ENCODE assay signal across 13 cellular contexts in genomic region chr10:116948530-116948870, GRCh38. TPM values are rescaled to one million over a fixed set of nuclear protein-coding genes. Genes with fewer than 3 reads are reported as not detected.
DNase-seq lines count a peak whose midpoint lies in the region; ATAC-seq, FAIRE-seq and TF ChIP-seq lines count a peak whose summit lies in the region.
"Had no signal": no experiment of that assay in that cellular context is flagged by ENCODE, and none has a peak within 500 bp of the region (broad histone marks: within the 10 kb centered on the region; RNA-seq: fewer than 3 reads in every experiment).

No MANE protein-coding gene starts in this region.

- no peak for FAIRE-seq in astrocyte (lab: Jason Lieb, UNC)

- H3K27me3 ChIP-seq in astrocyte (ENCODE audit: insufficient read depth, low read length): no peaks in the 10 kb centered on the region
- H3K27me3 ChIP-seq in smooth muscle cell (ENCODE audit: low read depth): no peaks in the 10 kb centered on the region
- H3K27me3 ChIP-seq in CD8-positive, alpha-beta memory T cell (ENCODE audit: insufficient read depth, low read length, poor library complexity, severe bottlenecking): no peaks in the 10 kb centered on the region
- no peaks in the 10 kb centered on the region for H3K27me3 ChIP-seq in testis

- peaks cover 13% of the 10 kb centered on the region for H3K36me3 Mint-ChIP-seq in astrocyte (ENCODE audit: low read depth, unreplicated experiment)
- no peaks in the 10 kb centered on the region for H3K36me3 Mint-ChIP-seq in CD8-positive, alpha-beta memory T cell

- H3K4me3 ChIP-seq in astrocyte (ENCODE audit: insufficient read depth, low read depth, low read length): no peak overlapping the region
- no peak overlapping the region for H3K4me3 ChIP-seq in smooth muscle cell
- H3K4me3 ChIP-seq in CD8-positive, alpha-beta memory T cell (ENCODE audit: low read length): no peak overlapping the region
- H3K4me3 ChIP-seq in testis: no peak overlapping the region

- intact Hi-C loops in testis (cut with DNase I; ENCODE audit: low total_unique reads): no loop called here

- H3K79me2 ChIP-seq in astrocyte (ENCODE audit: insufficient read depth, low read length) (no peaks in the 10 kb centered on the region), smooth muscle cell (ENCODE audit: low read depth) (no peaks in the 10 kb centered on the region)

- no peak overlapping the region for H3K27ac Mint-ChIP-seq in astrocyte (ENCODE audit: unreplicated experiment)
- H3K27ac Mint-ChIP-seq in CD8-positive, alpha-beta memory T cell: no peak overlapping the region
- H3K27ac Mint-ChIP-seq: CD4-positive, alpha-beta T cell had no signal

- CTCF ChIA-PET in CD8-positive, alpha-beta memory T cell (lab: Charles Lee): no interaction called here

- H3K36me3 ChIP-seq in astrocyte (ENCODE audit: insufficient read depth, low read length) (peaks cover 5% of the 10 kb centered on the region), smooth muscle cell (ENCODE audit: low read depth) (no peaks in the 10 kb centered on the region), testis (ENCODE audit: low read depth, missing control alignments) (no peaks in the 10 kb centered on the region)
- H3K36me3 ChIP-seq in CD8-positive, alpha-beta memory T cell (ENCODE audit: insufficient read depth, low read length): no peaks in the 10 kb centered on the region

- no peak overlapping the region for H3K27ac ChIP-seq in astrocyte (ENCODE audit: low read depth, low read length)
- peak overlapping the region; percentile 74 for H3K27ac ChIP-seq in smooth muscle cell (ENCODE audit: low read depth)
- H3K27ac ChIP-seq in CD8-positive, alpha-beta memory T cell (ENCODE audit: low read depth, low read length): no peak overlapping the region
- H3K27ac ChIP-seq in testis: no peak overlapping the region
- H3K27ac ChIP-seq: 22Rv1 had no signal

- H2AFZ ChIP-seq in astrocyte (ENCODE audit: low read depth, low read length) (no peak overlapping the region), smooth muscle cell (ENCODE audit: low read depth) (no peak overlapping the region)

- no peaks in the 10 kb centered on the region for H3K9me3 Mint-ChIP-seq in astrocyte (ENCODE audit: unreplicated experiment)
- peaks cover 0 to 2% (median 0%) of the 10 kb centered on the region in 5 donors for H3K9me3 Mint-ChIP-seq in CD8-positive, alpha-beta memory T cell
- H3K9me3 Mint-ChIP-seq: CD4-positive, alpha-beta T cell had no signal

- TF ChIP-seq POLR2A in testis (IDR thresholded peaks at IDR 0.05): no peak

- DNase-seq in NOMO-1 treated with DMSO at 0.1 percent for 48 hours (lab: John Stamatoyannopoulos, UW; ENCODE audit: unreplicated experiment) (peak; percentile 81), NOMO-1 treated with dmso at 0.1 percent for 144 hours (lab: John Stamatoyannopoulos, UW; ENCODE audit: unreplicated experiment) (no peak), astrocyte (ENCODE audit: low read depth) (no peak), smooth muscle cell (lab: John Stamatoyannopoulos, UW; ENCODE audit: unreplicated experiment) (no peak), NCI-H510A treated with DMSO at 0.1 percent for 48 hours (lab: John Stamatoyannopoulos, UW) (no peak), testis (no peak)
- no peak for DNase-seq in CD8-positive, alpha-beta memory T cell
- DNase-seq: activated naive CD4-positive, alpha-beta T cell treated with Interleukin-2 at 50 U/mL for 16 hours; CD4-positive, alpha-beta T cell; NCI-H2081 treated with DMSO at 0.1 percent for 48 hours; right cardiac atrium had no signal

- H3K4me1 ChIP-seq in astrocyte (ENCODE audit: insufficient read depth, low read length) (peaks cover 15% of the 10 kb centered on the region), smooth muscle cell (ENCODE audit: low read depth) (peaks cover 7% of the 10 kb centered on the region), testis (no peaks in the 10 kb centered on the region)
- no peaks in the 10 kb centered on the region for H3K4me1 ChIP-seq in CD8-positive, alpha-beta memory T cell (ENCODE audit: insufficient read depth, low read length)

- H3K9ac ChIP-seq in astrocyte (ENCODE audit: low read length): no peak overlapping the region
- no peak overlapping the region for H3K9ac ChIP-seq in smooth muscle cell (ENCODE audit: low read depth)

- H3K4me2 ChIP-seq in astrocyte (ENCODE audit: low read length) (peak overlapping the region; percentile 63), smooth muscle cell (no peak overlapping the region)

- 94% methylated on average over 1 of the region's 1 CpG for WGBS in smooth muscle cell (ENCODE audit: low lambda C conversion rate)
- 92% methylated on average over 1 of the region's 1 CpG for WGBS in testis, 2 donors

- H3K4me1 Mint-ChIP-seq in astrocyte (ENCODE audit: low read depth, unreplicated experiment): peaks cover 16% of the 10 kb centered on the region
- H3K4me1 Mint-ChIP-seq in CD8-positive, alpha-beta memory T cell: no peaks in the 10 kb centered on the region

- peaks cover 4% of the 10 kb centered on the region for H3F3A ChIP-seq in smooth muscle cell (ENCODE audit: low read depth)

- H4K20me1 ChIP-seq in astrocyte (ENCODE audit: insufficient read depth, low read length): no peaks in the 10 kb centered on the region
- no peaks in the 10 kb centered on the region for H4K20me1 ChIP-seq in smooth muscle cell (ENCODE audit: low read depth)

- peak; percentile 52 for ATAC-seq in HG03432 (IDR thresholded peaks at IDR 0.05; ENCODE audit: unreplicated experiment)

- TF ChIP-seq CTCF in astrocyte (IDR thresholded peaks at IDR 0.05; ENCODE audit: insufficient read depth, low read depth, low read length) (no peak), smooth muscle cell (IDR thresholded peaks at IDR 0.05; ENCODE audit: borderline replicate concordance, insufficient read depth, poor library complexity, severe bottlenecking) (no peak), testis (IDR thresholded peaks at IDR 0.05) (no peak)

- POLR2A ChIA-PET in CD8-positive, alpha-beta memory T cell (lab: Charles Lee): no interaction called here

- no peaks in the 10 kb centered on the region for H3K27me3 Mint-ChIP-seq in astrocyte (ENCODE audit: low read depth, unreplicated experiment)
- peaks cover 0 to 2% of the 10 kb centered on the region in 2 donors for H3K27me3 Mint-ChIP-seq in CD8-positive, alpha-beta memory T cell

- H3K4me3 Mint-ChIP-seq in astrocyte (ENCODE audit: unreplicated experiment): no peak overlapping the region
- no peak overlapping the region for H3K4me3 Mint-ChIP-seq in CD8-positive, alpha-beta memory T cell
- H3K4me3 Mint-ChIP-seq: CD4-positive, alpha-beta T cell had no signal

- H3K9me3 ChIP-seq in astrocyte (ENCODE audit: insufficient read depth, low read depth, low read length) (no peaks in the 10 kb centered on the region), smooth muscle cell (replicated peaks; ENCODE audit: low read depth) (no peaks in the 10 kb centered on the region), testis (no peaks in the 10 kb centered on the region)
- no peaks in the 10 kb centered on the region for H3K9me3 ChIP-seq in CD8-positive, alpha-beta memory T cell (ENCODE audit: low read length)

RNA-seq across cellular contexts. Expression of gene SHTN1, which starts 56.5 kb away (rescaled TPM):
- total RNA-seq in astrocyte (25.3 and 32.7 TPM in 2 replicates), smooth muscle cell (4.8 and 39.2 TPM in 2 replicates), testis (10 to 100 TPM; 71.0 to 77.3 TPM)
- polyA plus RNA-seq in smooth muscle cell (1.3 and 4.4 TPM in 2 replicates), testis (ENCODE audit: insufficient read depth, low read depth, low replicate concordance) (21.9 TPM)
- total RNA-seq in CD8-positive, alpha-beta memory T cell: under 1 TPM; 0.28 to 0.38 TPM
- polyA plus RNA-seq in CD8-positive, alpha-beta memory T cell: not detected
